ENCODE assay signal across 11 cellular contexts in genomic region chr14:104968541-104969401, GRCh38. TPM values are rescaled to one million over a fixed set of nuclear protein-coding genes. Genes with fewer than 3 reads are reported as not detected.
DNase-seq lines count a peak whose midpoint lies in the region; ATAC-seq, FAIRE-seq and TF ChIP-seq lines count a peak whose summit lies in the region.
"Had no signal": no experiment of that assay in that cellular context is flagged by ENCODE, and none has a peak within 500 bp of the region (broad histone marks: within the 10 kb centered on the region; RNA-seq: fewer than 3 reads in every experiment).

No MANE protein-coding gene starts in this region.

- peaks cover 47% of the 10 kb centered on the region for H3K4me1 Mint-ChIP-seq in HFFc6 (ENCODE audit: low read depth)

- H3K27me3 Mint-ChIP-seq in HFFc6 (ENCODE audit: insufficient read depth) = no peaks in the 10 kb centered on the region; the same call in 1 of the 2 replicates

- no peaks in the 10 kb centered on the region for H3K9me3 Mint-ChIP-seq in HFFc6

- no peaks in the 10 kb centered on the region for H3K27me3 ChIP-seq in adipocyte (replicated peaks; ENCODE audit: control insufficient read depth, insufficient read depth, low read length)
- H3K27me3 ChIP-seq in iPS-20b (ENCODE audit: insufficient read depth, low read length) = peaks cover 36% of the 10 kb centered on the region
- peaks cover 42 to 63% (median 45%) of the 10 kb centered on the region in 5 donors for H3K27me3 ChIP-seq in subcutaneous abdominal adipose tissue (ENCODE audit: control insufficient read depth in 5 of 5, insufficient read depth in 4 of 5, low read length in 5 of 5)

- peak overlapping the region; percentile 90 for H3K9ac ChIP-seq in adipocyte (ENCODE audit: low read length)
- H3K9ac ChIP-seq in iPS-20b (ENCODE audit: low read depth, low read length) = no peak overlapping the region
- H3K9ac ChIP-seq in subcutaneous abdominal adipose tissue (ENCODE audit: low read length in 5 of 5) = peak overlapping the region in 1 of 5 donors; percentile 35

- TF ChIP-seq CTCF in HFFc6 (IDR thresholded peaks at IDR 0.05) = no peak

- ATAC-seq in HG03095 (IDR thresholded peaks at IDR 0.05; ENCODE audit: unreplicated experiment) = no peak

- H3K4me1 ChIP-seq in adipocyte (ENCODE audit: control insufficient read depth, insufficient read depth, low read length) (peaks cover 46% of the 10 kb centered on the region), iPS-20b (ENCODE audit: insufficient read depth, low read length) (peaks cover 10% of the 10 kb centered on the region; the same call in 1 of the 2 replicates), subcutaneous abdominal adipose tissue (ENCODE audit: control insufficient read depth in 5 of 5, insufficient read depth in 5 of 5, low read length in 5 of 5) (peaks cover 0 to 51% (median 43%) of the 10 kb centered on the region in 5 donors)

- peak overlapping the region; percentile 66 for H3K27ac Mint-ChIP-seq in HFFc6

- DNase-seq in HFFc6 (peak; percentile 24), adipocyte (ENCODE audit: low read depth) (no peak), retina (no peak), H54 (ENCODE audit: insufficient read length, low spot score) (no peak), 8988T (no peak)
- DNase-seq: activated effector memory CD4-positive, alpha-beta T cell treated with anti-CD3 and anti-CD28 coated beads, Interleukin-2, amount 50 U/mL, for 16 hours; NCI-H524 treated with DMSO at 0.1 percent for 48 hours had no signal

- no peaks in the 10 kb centered on the region; the same call in 1 of the 2 replicates for H3K36me3 Mint-ChIP-seq in HFFc6 (ENCODE audit: low read depth)

- no peak for FAIRE-seq in H54 (lab: Jason Lieb, UNC)

- H3K27ac ChIP-seq in iPS-20b (ENCODE audit: low read length) (no peak overlapping the region), subcutaneous abdominal adipose tissue (ENCODE audit: low read depth, low read length) (no peak overlapping the region)

- H3K4me3 ChIP-seq in adipocyte (ENCODE audit: low read length) = peak overlapping the region; percentile 86
- H3K4me3 ChIP-seq in iPS-20b (ENCODE audit: low read length) = peak overlapping the region; percentile 61; the same call in 1 of the 2 replicates
- peak overlapping the region; percentile 28 to 61 (median 57) for H3K4me3 ChIP-seq in subcutaneous abdominal adipose tissue (ENCODE audit: low read depth in 1 of 5, low read length in 5 of 5)

- no peak for TF ChIP-seq POLR2A in H54 (IDR thresholded peaks at IDR 0.05; ENCODE audit: low read depth, low read length)

- H3K36me3 ChIP-seq in adipocyte (ENCODE audit: control insufficient read depth, insufficient read depth, low read length, severe bottlenecking) (no peaks in the 10 kb centered on the region), iPS-20b (ENCODE audit: insufficient read depth, low read depth, low read length) (no peaks in the 10 kb centered on the region), subcutaneous abdominal adipose tissue (ENCODE audit: control insufficient read depth in 5 of 5, insufficient read depth in 5 of 5, low read length in 5 of 5) (no peaks in the 10 kb centered on the region)

- no peaks in the 10 kb centered on the region for H3K9me3 ChIP-seq in adipocyte (ENCODE audit: control insufficient read depth, low read length)
- H3K9me3 ChIP-seq in iPS-20b (ENCODE audit: insufficient read depth, low read depth, low read length) = no peaks in the 10 kb centered on the region
- no peaks in the 10 kb centered on the region for H3K9me3 ChIP-seq in subcutaneous abdominal adipose tissue (ENCODE audit: control insufficient read depth in 5 of 5, low read length in 5 of 5)

- H3K4me3 Mint-ChIP-seq in HFFc6 = peak overlapping the region; percentile 90

RNA-seq across cellular contexts. Expression of gene AHNAK2, which starts 9.4 kb away (rescaled TPM):
- 10 to 100 TPM; 50.2 to 76.2 (median 73.7) TPM for total RNA-seq in HFFc6 (2021; fragmentation: NEBNext Ultra II Directional; extraction: Animal tissue kit (Norgen Biotek cat#: 25700))

RNA-seq across cellular contexts. Expression of gene CLBA1, which starts 16.8 kb away (rescaled TPM):
- total RNA-seq in HFFc6 (2021; fragmentation: NEBNext Ultra II Directional; extraction: Animal tissue kit (Norgen Biotek cat#: 25700)) = 10 to 100 TPM in 2 of 6 experiments, 1 to 10 TPM in 4; 5.9 to 12.3 (median 7.9) TPM

RNA-seq across cellular contexts. Expression of gene PLD4, which starts 44.1 kb away (rescaled TPM):
- total RNA-seq in HFFc6 (2021; fragmentation: NEBNext Ultra II Directional; extraction: Animal tissue kit (Norgen Biotek cat#: 25700)) = under 1 TPM; 0.05 to 0.18 (median 0.11) TPM
- total RNA-seq: myocyte had no signal

RNA-seq across cellular contexts. Expression of gene CDCA4, which starts 52.1 kb away (rescaled TPM):
- total RNA-seq in HFFc6 (2021; fragmentation: NEBNext Ultra II Directional; extraction: Animal tissue kit (Norgen Biotek cat#: 25700)) = 10 to 100 TPM; 11.6 to 20.3 (median 18.4) TPM
